Comparison of ENCODE assay signal across 8 cellular contexts in the genomic region with DNA sequence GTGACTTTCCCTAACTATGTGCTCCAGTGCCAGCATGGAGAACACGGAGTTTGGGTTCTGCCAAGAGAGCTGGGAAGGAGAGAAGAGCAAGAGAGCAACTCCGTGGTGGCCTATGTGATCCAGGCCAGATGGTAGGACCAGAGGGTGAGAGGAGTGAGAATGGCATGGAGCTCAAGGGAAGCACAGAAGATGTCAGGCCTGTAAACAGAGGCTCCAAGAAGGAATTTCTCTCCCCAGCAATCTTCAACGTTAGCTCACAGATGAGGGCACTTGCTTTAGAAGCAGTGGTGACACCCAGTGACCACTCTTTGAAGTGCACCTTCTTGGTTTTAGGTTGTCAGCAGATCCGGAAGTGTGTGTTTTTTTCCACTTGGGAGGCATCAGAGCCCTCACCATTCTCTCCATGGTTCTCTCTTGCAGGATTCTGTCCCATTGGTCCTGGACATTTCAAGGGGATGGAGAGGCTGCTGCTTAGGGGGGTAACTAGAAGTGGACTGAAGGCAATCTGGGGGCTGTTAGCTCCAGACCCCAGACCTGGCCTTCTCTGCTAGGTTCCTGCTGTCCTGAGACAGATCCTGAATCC. TPM values are rescaled to one million over a fixed set of nuclear protein-coding genes. Genes with fewer than 3 reads are reported as not detected.
A peak's percentile ranks its signal among the peaks of the same experiment; 100 is the strongest.
DNase-seq lines count a peak whose midpoint lies in the region; ATAC-seq, FAIRE-seq and TF ChIP-seq lines count a peak whose summit lies in the region.

No MANE protein-coding gene starts in this region.

- POLR2A ChIA-PET in T-cell (lab: Charles Lee), result no interaction called here

- FAIRE-seq in GM19239 (lab: Jason Lieb, UNC), result peak; percentile 93

- CTCF ChIA-PET in T-cell (lab: Charles Lee), result interaction anchor here (0.6 to 2.0 kb wide), 6 partner anchors 14 to 127 kb away, joined by 4 to 15 read pairs (median 4); a partner anchor contains a TSS

- H3K4me1 Mint-ChIP-seq in T-cell, result no peaks in the 10 kb centered on the region
- H3K4me1 Mint-ChIP-seq in immature natural killer cell, result peaks cover 0 to 1% of the 10 kb centered on the region in 2 donors

- WGBS in spleen, 5 donors, result 34 to 44% (median 37%) methylated on average over 4 of the region's 4 CpGs

- H3K4me3 ChIP-seq in breast epithelium, result no peak overlapping the region
- H3K4me3 ChIP-seq in spleen, result no peak overlapping the region

- no peaks in the 10 kb centered on the region for H3K36me3 Mint-ChIP-seq in T-cell
- no peaks in the 10 kb centered on the region for H3K36me3 Mint-ChIP-seq in immature natural killer cell

- DNase-seq in C1 segment of cervical spinal cord (lab: John Stamatoyannopoulos, UW), result peak in 9 of 14 donors; percentile 10 to 48 (median 25)
- peak; percentile 70 for DNase-seq in GM19239 (ENCODE audit: insufficient read length, low spot score)
- DNase-seq in NCI-H128 (lab: John Stamatoyannopoulos, UW; ENCODE audit: unreplicated experiment), result peak; percentile 26
- peak in 25 of 34 experiments; percentile 9 to 52 (median 29) for DNase-seq in T-cell
- DNase-seq in breast epithelium (ENCODE audit: low spot score in 2 of 2), result peak; percentile 67 to 80
- DNase-seq in immature natural killer cell, result peak; percentile 44 to 58 (median 52)
- no peak for DNase-seq in spleen

- TF ChIP-seq CTCF in breast epithelium (IDR thresholded peaks at IDR 0.05) (peak; percentile 66 to 86 (median 77)), spleen (IDR thresholded peaks at IDR 0.05 in 8 of 11, conservative IDR thresholded peaks at IDR 0.05 in 3 of 11) (peak; percentile 55 to 86 (median 78))

- H3K27me3 ChIP-seq in breast epithelium (no peaks in the 10 kb centered on the region), spleen (replicated peaks in 1 of 7) (peaks cover 0 to 4% (median 0%) of the 10 kb centered on the region in 7 donors)

- H3K27ac ChIP-seq in breast epithelium (no peak overlapping the region), spleen (peak overlapping the region in 1 of 8 donors; percentile 35)

- intact Hi-C loops in breast epithelium (cut with DNase I; ENCODE audit: low total_unique reads), result no loop called here
- intact Hi-C loops in spleen (cut with DNase I; ENCODE audit: low total_unique reads), result loop anchor here (10.0 kb wide), 1 partner anchor 125 kb away; no protein-coding TSS in a partner anchor

- H3K27ac Mint-ChIP-seq in T-cell (no peak overlapping the region), immature natural killer cell (no peak overlapping the region)

- H3K9me3 ChIP-seq in breast epithelium (no peaks in the 10 kb centered on the region), spleen (no peaks in the 10 kb centered on the region)

- peak in 2 of 4 experiments; percentile 40 to 59 for ATAC-seq in T-cell (replicated peaks in 1 of 4)
- no peak for ATAC-seq in HG03378 (IDR thresholded peaks at IDR 0.05; ENCODE audit: unreplicated experiment)

- H3K4me1 ChIP-seq in breast epithelium (no peaks in the 10 kb centered on the region), spleen (peaks cover 0 to 17% (median 3%) of the 10 kb centered on the region in 6 donors)

- TF ChIP-seq POLR2A in breast epithelium (IDR thresholded peaks at IDR 0.05), result no peak
- TF ChIP-seq POLR2A in spleen (IDR thresholded peaks at IDR 0.05), result no peak

- H3K27me3 Mint-ChIP-seq in T-cell (peaks cover 6 to 12% of the 10 kb centered on the region in 2 donors), immature natural killer cell (ENCODE audit: low read depth in 3 of 3) (peaks cover 0 to 4% (median 4%) of the 10 kb centered on the region in 3 donors)

- no peak overlapping the region for H3K4me3 Mint-ChIP-seq in T-cell
- H3K4me3 Mint-ChIP-seq in immature natural killer cell, result no peak overlapping the region

- H3K36me3 ChIP-seq in breast epithelium (no peaks in the 10 kb centered on the region), spleen (no peaks in the 10 kb centered on the region)

- H3K9me3 Mint-ChIP-seq in T-cell, result no peaks in the 10 kb centered on the region
- H3K9me3 Mint-ChIP-seq in immature natural killer cell, result no peaks in the 10 kb centered on the region

RNA-seq across cellular contexts. Expression of a gene that starts 18.1 kb away (rescaled TPM):
- under 1 TPM in 3 of 5 donors, not detected in 2; 0.26 to 0.41 (median 0.36) TPM for total RNA-seq in T-cell
- 100 to 1,000 TPM in 2 of 3 donors, 10 to 100 TPM in 1; 59.7 to 138 (median 129) TPM for total RNA-seq in breast epithelium
- polyA plus RNA-seq in immature natural killer cell, result not detected
- total RNA-seq in spleen, result 10 to 100 TPM; 12.0 to 41.1 (median 16.5) TPM
- polyA plus RNA-seq in spleen, result 1 to 10 TPM; 5.4 to 6.3 (median 5.7) TPM

RNA-seq across cellular contexts. Expression of a gene that starts 33.0 kb away (rescaled TPM):
- total RNA-seq in T-cell (10 to 100 TPM in 2 of 5 donors, 1 to 10 TPM in 3; 8.3 to 11.1 (median 9.5) TPM), breast epithelium (100 to 1,000 TPM in 1 of 3 donors, 10 to 100 TPM in 2; 54.4 to 114 (median 76.7) TPM), spleen (10 to 100 TPM; 20.6 to 36.4 (median 24.1) TPM)
- polyA plus RNA-seq in immature natural killer cell (1 to 10 TPM in 2 of 3 donors, not detected in 1; 2.0 to 7.9 TPM), spleen (1 to 10 TPM; 2.3 to 7.5 (median 2.7) TPM)

Comparison
In these comparisons a context has a peak if more than half of its experiments do, and no peak if none do; other contexts are left out.
1. RNA of a gene that starts 18.1 kb away (total RNA-seq): 59.7 to 138 TPM in breast epithelium and 12.0 to 41.1 TPM in spleen; 0.26 to 0.41 TPM in T-cell; every median in the first group is over 4 times any median in the second.